In the genomic region with DNA sequence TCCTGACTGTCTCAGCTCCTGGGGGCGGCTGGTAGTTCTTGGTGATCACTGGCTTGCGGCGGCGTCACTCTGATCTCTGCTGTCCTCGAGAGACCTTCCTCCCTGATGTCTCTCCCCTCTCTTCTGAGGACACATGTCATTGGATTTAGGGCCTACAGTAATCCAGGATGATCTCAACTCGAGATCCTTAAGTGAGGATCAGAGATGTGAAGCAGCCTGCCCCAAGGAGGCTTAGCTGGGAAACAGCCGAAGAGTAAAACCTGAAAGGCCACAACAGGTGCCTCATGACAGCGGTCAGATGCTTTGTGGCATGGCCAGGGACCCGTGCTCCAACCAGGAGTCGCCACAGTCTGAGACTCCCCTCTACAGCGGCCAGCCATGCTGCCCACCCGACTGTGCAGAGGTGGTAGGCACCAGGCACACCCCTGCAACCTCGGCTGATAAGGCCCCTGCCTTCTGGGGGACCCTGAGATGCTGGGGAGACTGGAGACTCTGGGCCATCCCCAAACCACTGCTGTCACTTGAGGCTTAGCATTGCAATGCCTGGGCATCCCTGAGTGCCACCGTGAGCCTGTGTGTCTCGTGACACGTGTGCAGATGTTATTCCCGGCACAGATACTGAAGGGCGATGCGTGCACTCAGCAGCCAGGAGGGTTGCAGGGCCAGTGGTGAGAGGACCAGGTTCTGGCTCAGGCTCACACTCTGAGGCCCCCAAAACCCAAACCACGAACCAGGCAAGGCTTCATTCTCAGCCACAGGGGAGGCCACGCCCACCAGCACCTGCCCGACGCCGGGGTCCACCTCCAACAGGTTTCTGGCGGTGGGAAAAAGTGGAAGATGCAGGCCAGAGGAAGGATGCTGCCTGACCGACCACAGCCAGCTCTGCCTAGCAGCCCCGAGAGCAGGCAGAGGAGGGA, we compare ENCODE assay signal across 1 cellular context.
TF ChIP-seq lines count a peak whose summit lies in the region.

No MANE protein-coding gene starts in this region.

TF ChIP-seq in H1, 55 proteins besides CTCF, POLR2A, EP300 and RAD21 (continued from another document):
- TF ChIP-seq SP2 (IDR thresholded peaks at IDR 0.05; ENCODE audit: low read length) (no peak), SIX5 (IDR thresholded peaks at IDR 0.05; ENCODE audit: low read depth, low read length) (no peak), RXRA (IDR thresholded peaks at IDR 0.05; ENCODE audit: insufficient read depth, low read depth, low read length) (no peak)
